9 cellular contexts compared by ENCODE assay signal in the genomic region with DNA sequence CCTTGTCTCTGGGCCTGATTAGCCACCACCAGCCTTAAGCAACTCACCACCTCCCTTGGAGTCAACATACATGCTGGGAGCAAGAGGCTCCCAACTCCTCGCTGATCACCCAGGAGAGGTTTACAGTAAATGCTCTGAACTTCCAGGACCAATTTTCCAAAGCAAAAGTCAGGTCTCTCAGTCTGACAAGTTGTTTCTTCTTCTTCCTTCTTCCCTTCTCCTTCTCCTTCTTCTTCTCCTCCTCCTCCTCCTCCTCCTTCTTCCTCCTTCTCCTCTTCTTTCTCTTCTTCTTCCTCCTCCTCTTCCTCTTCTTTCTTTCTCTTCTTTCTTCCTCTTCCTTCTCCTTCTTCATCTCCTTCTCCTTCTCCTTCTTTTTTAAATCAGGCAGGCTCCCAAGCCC.
"Had no signal": no experiment of that assay in that cellular context is flagged by ENCODE, and none has a peak within 500 bp of the region (broad histone marks: within the 10 kb centered on the region; RNA-seq: fewer than 3 reads in every experiment).

No MANE protein-coding gene starts in this region.

- H3K4me3 ChIP-seq: GM23248 had no signal

- FAIRE-seq: H54, HTR-8/SVneo had no signal

- H3K27ac ChIP-seq: GM23248 had no signal

- H3K4me3 Mint-ChIP-seq: H9, HFFc6 had no signal

- H3K36me3 Mint-ChIP-seq: IgD-negative memory B cell had no signal

- H3K27ac Mint-ChIP-seq: HFFc6, IgD-negative memory B cell had no signal

- H2AFZ ChIP-seq: GM23248 had no signal

- H3K9ac ChIP-seq: GM23248 had no signal

- DNase-seq: GM23248, GOT3, H9, HCEC 1CT, HFFc6, KG1 had no signal
